In genomic region chr6:13383280-13384163, GRCh38 we compare ENCODE assay signal across 9 cellular contexts. TPM values are rescaled to one million over a fixed set of nuclear protein-coding genes. Genes with fewer than 3 reads are reported as not detected.
DNase-seq lines count a peak whose midpoint lies in the region; ATAC-seq, FAIRE-seq and TF ChIP-seq lines count a peak whose summit lies in the region.
"Had no signal": no experiment of that assay in that cellular context is flagged by ENCODE, and none has a peak within 500 bp of the region (broad histone marks: within the 10 kb centered on the region; RNA-seq: fewer than 3 reads in every experiment).

No MANE protein-coding gene starts in this region.

- intact Hi-C loops in Right ventricle myocardium superior (cut with DNase I) = no loop called here
- intact Hi-C loops in tibial artery (cut with DNase I; ENCODE audit: low total_unique reads) = no loop called here

- no peak overlapping the region for H2AK5ac ChIP-seq in mesendoderm (ENCODE audit: low read length)

- H4K5ac ChIP-seq in mesendoderm (ENCODE audit: low read length) = no peak overlapping the region

- no peaks in the 10 kb centered on the region for H3K79me2 ChIP-seq in mesendoderm (ENCODE audit: control insufficient read depth, insufficient read depth, low read length)

- H3K4me3 ChIP-seq in AG10803 (ENCODE audit: low read length) (no peak overlapping the region), tibial artery (no peak overlapping the region), mesendoderm (ENCODE audit: low read length) (no peak overlapping the region)

- H2BK120ac ChIP-seq in mesendoderm (ENCODE audit: low read depth, low read length) = no peak overlapping the region

- no peaks in the 10 kb centered on the region for H3K9me3 ChIP-seq in tibial artery

- H3K4me1 ChIP-seq in tibial artery (peaks cover 0 to 42% (median 23%) of the 10 kb centered on the region in 4 donors), mesendoderm (ENCODE audit: control insufficient read depth, low read depth, low read length) (peaks cover 1% of the 10 kb centered on the region)

- H3K23ac ChIP-seq in mesendoderm (ENCODE audit: low read length) = no peak overlapping the region

- no peak overlapping the region for H2BK5ac ChIP-seq in mesendoderm (ENCODE audit: low read length)

- H3K27me3 ChIP-seq in tibial artery (no peaks in the 10 kb centered on the region), mesendoderm (ENCODE audit: insufficient read depth, low read length, poor library complexity) (no peaks in the 10 kb centered on the region)

- ATAC-seq in GM18870 (IDR thresholded peaks at IDR 0.05; ENCODE audit: unreplicated experiment) (peak; percentile 98), HG03060 (IDR thresholded peaks at IDR 0.05; ENCODE audit: low read depth, unreplicated experiment) (peak; percentile 95), Right ventricle myocardium superior (ENCODE audit: poor library complexity) (peak; percentile 61)

- no peak overlapping the region for H3K18ac ChIP-seq in mesendoderm (ENCODE audit: low read length)

- FAIRE-seq in HTR-8/SVneo (lab: Jason Lieb, UNC) = no peak

- H3K9ac ChIP-seq in mesendoderm (ENCODE audit: low read length) = no peak overlapping the region

- peak; percentile 44 for TF ChIP-seq CTCF in AG10803 (conservative IDR thresholded peaks at IDR 0.05; ENCODE audit: low read length)
- peak in 1 of 2 experiments; percentile 14 for TF ChIP-seq CTCF in tibial artery (IDR thresholded peaks at IDR 0.05)

- no peaks in the 10 kb centered on the region for H3K79me1 ChIP-seq in mesendoderm (ENCODE audit: low read length)

- no peak overlapping the region for H3K4ac ChIP-seq in mesendoderm (ENCODE audit: low read depth, low read length)

- no peaks in the 10 kb centered on the region for H3K36me3 ChIP-seq in tibial artery
- no peaks in the 10 kb centered on the region for H3K36me3 ChIP-seq in mesendoderm (ENCODE audit: control insufficient read depth, insufficient read depth, low read length)

- H3K4me2 ChIP-seq in mesendoderm (ENCODE audit: low read length) = no peak overlapping the region

- WGBS in mesendoderm (ENCODE audit: extremely low coverage, insufficient coverage, low lambda C conversion rate) = no CpG with 5 or more reads among the region's 9 CpGs

- no peak overlapping the region for H2BK15ac ChIP-seq in mesendoderm (replicated peaks; ENCODE audit: low read depth)

- no peak overlapping the region for H4K8ac ChIP-seq in mesendoderm (ENCODE audit: low read depth, low read length)

- DNase-seq in AG10803 (ENCODE audit: low read depth) (peak; percentile 43), OCI-M1 (lab: John Stamatoyannopoulos, UW) (peak; percentile 39), Right ventricle myocardium superior (no peak), tibial artery (no peak), HTR-8/SVneo (ENCODE audit: insufficient read length, low spot score) (no peak), mesendoderm (no peak)

- H3K56ac ChIP-seq in mesendoderm (ENCODE audit: low read length) = no peak overlapping the region

- H3K27ac ChIP-seq in tibial artery (peak overlapping the region; percentile 31 to 52), mesendoderm (ENCODE audit: low read depth, low read length) (no peak overlapping the region)
- H3K27ac ChIP-seq: HL-60 had no signal

RNA-seq across cellular contexts. Expression of gene TBC1D7, which starts 55.2 kb away (rescaled TPM):
- 36.0 TPM for total RNA-seq in Right ventricle myocardium superior
- polyA plus RNA-seq in mesendoderm (2013, experiment 1 of 2) = 38.5 TPM
- polyA plus RNA-seq in mesendoderm (2013, experiment 2 of 2) = 40.5 TPM

Comparison
In these comparisons a context has a peak if more than half of its experiments do, and no peak if none do; other contexts are left out.
1. DNase-seq: peak in AG10803 (single experiment) and OCI-M1 (single experiment); none in Right ventricle myocardium superior (single experiment), tibial artery (0 of 2), HTR-8/SVneo (single experiment) and mesendoderm (single experiment).
2. Peak in every context shown above with its lines, with median percentiles within 50 percentile points of each other: ATAC-seq.